In genomic region chr5:122864400-122864799, GRCh38 we compare ENCODE assay signal across 1 cellular context.
TF ChIP-seq lines count a peak whose summit lies in the region.

No MANE protein-coding gene starts in this region.

TF ChIP-seq in K562, 482 proteins besides CTCF, POLR2A, EP300 and RAD21 (continued from another document):
- TF ChIP-seq RNF219 (CRISPR knock-in tag; IDR thresholded peaks at IDR 0.05) (no peak), ZNF263 (CRISPR knock-in tag; IDR thresholded peaks at IDR 0.05; ENCODE audit: borderline replicate concordance) (no peak)
